Comparison of ENCODE assay signal across 13 cellular contexts in genomic region chr13:97243915-97244820, GRCh38. TPM values are rescaled to one million over a fixed set of nuclear protein-coding genes. Genes with fewer than 3 reads are reported as not detected.
DNase-seq lines count a peak whose midpoint lies in the region; ATAC-seq, FAIRE-seq and TF ChIP-seq lines count a peak whose summit lies in the region.
"Had no signal": no experiment of that assay in that cellular context is flagged by ENCODE, and none has a peak within 500 bp of the region (broad histone marks: within the 10 kb centered on the region; RNA-seq: fewer than 3 reads in every experiment).

No MANE protein-coding gene starts in this region.

- no peaks in the 10 kb centered on the region for H3K9me3 Mint-ChIP-seq in astrocyte (ENCODE audit: unreplicated experiment)
- no peaks in the 10 kb centered on the region for H3K9me3 Mint-ChIP-seq in Calu3 (ENCODE audit: low read depth, unreplicated experiment)

- no peaks in the 10 kb centered on the region for H3K4me1 ChIP-seq in astrocyte (ENCODE audit: insufficient read depth, low read length)
- peaks cover 29 to 70% of the 10 kb centered on the region in 2 donors for H3K4me1 ChIP-seq in left lung
- peaks cover 14 to 28% of the 10 kb centered on the region in 2 donors for H3K4me1 ChIP-seq in small intestine (ENCODE audit: control insufficient read depth in 2 of 2, insufficient read depth in 1 of 2, low read depth in 1 of 2, low read length in 1 of 2)

- H3K27me3 ChIP-seq in astrocyte (ENCODE audit: insufficient read depth, low read length) (no peaks in the 10 kb centered on the region), left lung (no peaks in the 10 kb centered on the region), small intestine (ENCODE audit: control insufficient read depth in 2 of 2, insufficient read depth in 2 of 2, low read length in 2 of 2) (no peaks in the 10 kb centered on the region)

- no peak for TF ChIP-seq CTCF in astrocyte (IDR thresholded peaks at IDR 0.05; ENCODE audit: insufficient read depth, low read depth, low read length)
- no peak for TF ChIP-seq CTCF in left lung (IDR thresholded peaks at IDR 0.05)
- no peak for TF ChIP-seq CTCF in Calu3 (IDR thresholded peaks at IDR 0.05; ENCODE audit: unreplicated experiment)

- intact Hi-C loops in left lung (cut with DNase I) (no loop called here), Calu3 (cut with micrococcal nuclease; ENCODE audit: unreplicated experiment) (no loop called here)

- H3K4me3 ChIP-seq in astrocyte (ENCODE audit: insufficient read depth, low read depth, low read length) (no peak overlapping the region), left lung (no peak overlapping the region), small intestine (ENCODE audit: low read depth in 1 of 2, low read length in 2 of 2) (no peak overlapping the region)

- H3K4me3 Mint-ChIP-seq in astrocyte (ENCODE audit: unreplicated experiment) (no peak overlapping the region), Calu3 (ENCODE audit: low read depth, unreplicated experiment) (no peak overlapping the region)
- H3K4me3 Mint-ChIP-seq: activated CD4-positive, alpha-beta T cell treated with anti-CD3 and anti-CD28 coated beads for 36 hours had no signal

- H3K9ac ChIP-seq in astrocyte (ENCODE audit: low read length): no peak overlapping the region

- H3K4me1 Mint-ChIP-seq in astrocyte (ENCODE audit: low read depth, unreplicated experiment) (peaks cover 41% of the 10 kb centered on the region), Calu3 (ENCODE audit: low read depth, unreplicated experiment) (no peaks in the 10 kb centered on the region)

- H3K79me2 ChIP-seq in astrocyte (ENCODE audit: insufficient read depth, low read length): peaks cover 100% of the 10 kb centered on the region

- H3K27ac ChIP-seq in astrocyte (ENCODE audit: low read depth, low read length) (no peak overlapping the region), left lung (peak overlapping the region; percentile 51 to 56), small intestine (ENCODE audit: low read depth in 1 of 2, low read length in 1 of 2) (peak overlapping the region; percentile 11 to 63)
- H3K27ac ChIP-seq: C4-2B had no signal

- CTCF ChIA-PET in Calu3 (lab: Charles Lee): no interaction called here

- peaks cover 76% of the 10 kb centered on the region for H4K20me1 ChIP-seq in astrocyte (ENCODE audit: insufficient read depth, low read length)

- H3K36me3 ChIP-seq in astrocyte (ENCODE audit: insufficient read depth, low read length) (peaks cover 5% of the 10 kb centered on the region), left lung (no peaks in the 10 kb centered on the region), small intestine (ENCODE audit: control insufficient read depth in 2 of 2, insufficient read depth in 2 of 2, low read length in 2 of 2) (peaks cover 0 to 2% of the 10 kb centered on the region in 2 donors)

- H3K36me3 Mint-ChIP-seq in astrocyte (ENCODE audit: low read depth, unreplicated experiment) (peaks cover 9% of the 10 kb centered on the region), Calu3 (ENCODE audit: insufficient read depth, unreplicated experiment) (peaks cover 5% of the 10 kb centered on the region)

- ATAC-seq in left lung: no peak
- ATAC-seq in GM21390 (IDR thresholded peaks at IDR 0.05; ENCODE audit: unreplicated experiment): no peak
- no peak for ATAC-seq in HG02642 (IDR thresholded peaks at IDR 0.05; ENCODE audit: poor library complexity, unreplicated experiment)
- ATAC-seq: activated CD4-positive, alpha-beta T cell treated with anti-CD3 and anti-CD28 coated beads for 36 hours had no signal

- 20 to 39% (median 30%) methylated on average over 8 of the region's 8 CpGs for WGBS in small intestine, 3 donors

- BruUV-seq in Calu3 (replicated peaks; lab: Mats Ljungman, UMichigan): no TSS peak

- in situ Hi-C loops in G401 (cut with HindIII; ENCODE audit: low sequenced_read_pairs): no loop called here

- no peak overlapping the region for H3K4me2 ChIP-seq in astrocyte (ENCODE audit: low read length)

- DNase-seq in G401 (ENCODE audit: low spot score) (peak; percentile 46), astrocyte (ENCODE audit: low read depth) (no peak), left lung (no peak), small intestine (peak; percentile 54), Calu3 (no peak), iPS-NIHi11 (ENCODE audit: low spot score) (no peak)
- DNase-seq: activated CD4-positive, alpha-beta T cell treated with anti-CD3 and anti-CD28 coated beads for 36 hours; activated gamma-delta T cell; effector CD4-positive, alpha-beta T cell; NCI-H345 had no signal

- H3K9me3 ChIP-seq in astrocyte (ENCODE audit: insufficient read depth, low read depth, low read length) (no peaks in the 10 kb centered on the region), left lung (no peaks in the 10 kb centered on the region), small intestine (ENCODE audit: control insufficient read depth, low read depth) (no peaks in the 10 kb centered on the region)

- no peak overlapping the region for H2AFZ ChIP-seq in astrocyte (ENCODE audit: low read depth, low read length)

- peak; percentile 70 for FAIRE-seq in astrocyte (lab: Jason Lieb, UNC)
- FAIRE-seq in small intestine (lab: Jason Lieb, UNC): no peak

- no peak overlapping the region for H3K27ac Mint-ChIP-seq in astrocyte (ENCODE audit: unreplicated experiment)
- H3K27ac Mint-ChIP-seq in Calu3 (ENCODE audit: unreplicated experiment): no peak overlapping the region
- H3K27ac Mint-ChIP-seq: activated CD4-positive, alpha-beta T cell treated with anti-CD3 and anti-CD28 coated beads for 36 hours had no signal

- no peaks in the 10 kb centered on the region for H3K27me3 Mint-ChIP-seq in astrocyte (ENCODE audit: low read depth, unreplicated experiment)
- H3K27me3 Mint-ChIP-seq in Calu3 (ENCODE audit: unreplicated experiment): no peaks in the 10 kb centered on the region
- H3K27me3 Mint-ChIP-seq: activated CD4-positive, alpha-beta T cell treated with anti-CD3 and anti-CD28 coated beads for 36 hours had no signal

RNA-seq across cellular contexts. Expression of gene MBNL2, which starts 22.0 kb away (rescaled TPM):
- total RNA-seq in G401 (2014; rRNA removed; shearing (Covaris generic)): 1.7 and 3.0 TPM in 2 replicates
- total RNA-seq in astrocyte (66.5 and 70.2 TPM in 2 replicates), left lung (10 to 100 TPM; 75.9 to 86.3 TPM), Calu3 (2022) (29.8 and 37.1 TPM in 2 replicates)
- polyA plus RNA-seq in small intestine: 10 to 100 TPM; 12.1 to 13.6 (median 12.7) TPM

Comparison
In these comparisons a context has a peak if more than half of its experiments do, and no peak if none do; other contexts are left out.
1. DNase-seq: peak in G401 (single experiment) and small intestine (single experiment); none in astrocyte (single experiment), left lung (0 of 2), Calu3 (single experiment) and iPS-NIHi11 (single experiment).